Comparison of ENCODE assay signal across 8 cellular contexts in genomic region chr6:163412345-163412744, GRCh38. TPM values are rescaled to one million over a fixed set of nuclear protein-coding genes. Genes with fewer than 3 reads are reported as not detected.
DNase-seq lines count a peak whose midpoint lies in the region; ATAC-seq and TF ChIP-seq lines count a peak whose summit lies in the region.

No MANE protein-coding gene starts in this region.

- H3K9me3 ChIP-seq in OCI-LY3 (ENCODE audit: insufficient read depth, low read length): 0 out of 2 replicates have a peak, but pooled peaks cover 3% of the 10 kb centered on the region
- H3K9me3 ChIP-seq in endocrine pancreas (ENCODE audit: control insufficient read depth, low read length): no peaks in the 10 kb centered on the region
- H3K9me3 ChIP-seq in neuronal stem cell (replicated peaks in 1 of 2; ENCODE audit: control insufficient read depth in 2 of 2, insufficient read depth in 1 of 2, low read depth in 1 of 2, low read length in 2 of 2): peaks cover 0 to 16% of the 10 kb centered on the region in 2 donors

- peaks cover 32% of the 10 kb centered on the region for H3K79me2 ChIP-seq in OCI-LY3 (ENCODE audit: low read length)

- ATAC-seq in HG03139 (IDR thresholded peaks at IDR 0.05; ENCODE audit: unreplicated experiment) (no peak), GM21576 (IDR thresholded peaks at IDR 0.05; ENCODE audit: unreplicated experiment) (no peak)

- H3K27ac ChIP-seq in OCI-LY3 (ENCODE audit: low read length): no peak overlapping the region
- no peak overlapping the region for H3K27ac ChIP-seq in neuronal stem cell (replicated peaks; ENCODE audit: low read length)

- H2BK12ac ChIP-seq in neuronal stem cell (ENCODE audit: low read length): no peak overlapping the region

- peak overlapping the region; percentile 96 to 99 (median 98) for H3K27ac Mint-ChIP-seq in CD14-positive monocyte

- no peak overlapping the region for H2AK5ac ChIP-seq in neuronal stem cell (ENCODE audit: low read depth, low read length)

- no peak overlapping the region for H3K14ac ChIP-seq in neuronal stem cell (ENCODE audit: low read length)

- H2BK120ac ChIP-seq in neuronal stem cell (ENCODE audit: low read depth, low read length): no peak overlapping the region

- peaks cover 19% of the 10 kb centered on the region for H3K4me1 Mint-ChIP-seq in CD14-positive monocyte

- peaks cover 0 to 3% (median 2%) of the 10 kb centered on the region in 3 donors for H3K27me3 Mint-ChIP-seq in CD14-positive monocyte (ENCODE audit: low read depth in 3 of 3)

- no CpG with 5 or more reads among the region's 2 CpGs for WGBS in neuronal stem cell (ENCODE audit: extremely low coverage in 2 of 2, insufficient read length in 2 of 2, insufficient replicate concordance in 1 of 2), 2 donors

- H3K9ac ChIP-seq in OCI-LY3 (ENCODE audit: low read length) (peak overlapping the region; percentile 73), endocrine pancreas (ENCODE audit: control insufficient read depth, insufficient read depth, low read length) (no peak overlapping the region), neuronal stem cell (ENCODE audit: low read depth, low read length, poor library complexity) (no peak overlapping the region)

- H3K36me3 ChIP-seq in OCI-LY3 (replicated peaks; ENCODE audit: low read depth, low read length): no peaks in the 10 kb centered on the region
- no peaks in the 10 kb centered on the region for H3K36me3 ChIP-seq in endocrine pancreas (ENCODE audit: control insufficient read depth, insufficient read depth, low read length)
- peaks cover 0 to 25% of the 10 kb centered on the region in 2 donors for H3K36me3 ChIP-seq in neuronal stem cell (replicated peaks in 1 of 2; ENCODE audit: control insufficient read depth in 2 of 2, insufficient read depth in 2 of 2, low read length in 2 of 2)

- DNase-seq in CD14-positive monocyte (ENCODE audit: low spot score): no peak
- DNase-seq in neuronal stem cell (ENCODE audit: low spot score): no peak
- no peak for DNase-seq in H4 (ENCODE audit: low spot score)
- DNase-seq in occipital lobe (lab: John Stamatoyannopoulos, UW): no peak

- peaks cover 4% of the 10 kb centered on the region for H3K79me1 ChIP-seq in neuronal stem cell (ENCODE audit: low read depth, low read length)

- H4K8ac ChIP-seq in neuronal stem cell (ENCODE audit: low read depth, low read length): no peak overlapping the region

- H2BK5ac ChIP-seq in neuronal stem cell (ENCODE audit: low read length): no peak overlapping the region

- H3K18ac ChIP-seq in neuronal stem cell (ENCODE audit: low read length): no peak overlapping the region

- peaks cover 4 to 11% of the 10 kb centered on the region in 2 donors for H3K36me3 Mint-ChIP-seq in CD14-positive monocyte

- H3K9me3 Mint-ChIP-seq in CD14-positive monocyte: peaks cover 0 to 3% (median 0%) of the 10 kb centered on the region in 7 donors

- H3K4ac ChIP-seq in neuronal stem cell (ENCODE audit: low read length): no peak overlapping the region

- no peak overlapping the region for H3K23ac ChIP-seq in neuronal stem cell (ENCODE audit: low read depth, low read length, poor library complexity)

- peak overlapping the region; percentile 87 for H3K4me3 ChIP-seq in OCI-LY3 (ENCODE audit: low read length)
- peak overlapping the region; percentile 98 for H3K4me3 ChIP-seq in endocrine pancreas (ENCODE audit: control insufficient read depth, insufficient read depth, low read length)
- H3K4me3 ChIP-seq in neuronal stem cell (ENCODE audit: low read length in 2 of 2): peak overlapping the region in 1 of 2 donors; percentile 97

- intact Hi-C loops in CD14-positive monocyte (cut with micrococcal nuclease): loop anchor here in 1 of 2 donors (5.0 kb wide), 1 partner anchor 55 kb away; no protein-coding TSS in a partner anchor

- peak overlapping the region; percentile 89 for H3K4me2 ChIP-seq in OCI-LY3 (ENCODE audit: low read length)
- peak overlapping the region; percentile 60 for H3K4me2 ChIP-seq in neuronal stem cell (ENCODE audit: insufficient read depth, low read length, poor library complexity, severe bottlenecking)

- no peak overlapping the region for H2AFZ ChIP-seq in OCI-LY3 (ENCODE audit: low read depth, low read length)
- H2AFZ ChIP-seq in neuronal stem cell (ENCODE audit: low read length): no peak overlapping the region

- H3K4me1 ChIP-seq in OCI-LY3 (ENCODE audit: low read length) (peaks cover 11% of the 10 kb centered on the region), endocrine pancreas (ENCODE audit: control insufficient read depth, insufficient read depth, low read length) (peaks cover 8% of the 10 kb centered on the region), neuronal stem cell (ENCODE audit: control insufficient read depth in 2 of 2, insufficient read depth in 1 of 2, low read depth in 1 of 2, low read length in 2 of 2) (peaks cover 0 to 3% of the 10 kb centered on the region in 2 donors)

- no peak overlapping the region for H2BK15ac ChIP-seq in neuronal stem cell (ENCODE audit: low read length)

- H3K4me3 Mint-ChIP-seq in CD14-positive monocyte: peak overlapping the region; percentile 79 to 93

- H4K20me1 ChIP-seq in OCI-LY3 (ENCODE audit: insufficient read depth, low read length): peaks cover 12% of the 10 kb centered on the region

- H3K27me3 ChIP-seq in OCI-LY3 (ENCODE audit: low read depth, low read length) (no peaks in the 10 kb centered on the region), endocrine pancreas (ENCODE audit: control insufficient read depth, insufficient read depth, low read length) (no peaks in the 10 kb centered on the region), neuronal stem cell (ENCODE audit: control insufficient read depth in 3 of 3, insufficient read depth in 3 of 3, low read depth in 1 of 3, low read length in 3 of 3) (no peaks in the 10 kb centered on the region)

- no peak overlapping the region for H4K91ac ChIP-seq in neuronal stem cell (ENCODE audit: low read depth, low read length, poor library complexity)

- no peak for TF ChIP-seq CTCF in CD14-positive monocyte (IDR thresholded peaks at IDR 0.05)
- no peak for TF ChIP-seq CTCF in OCI-LY3 (IDR thresholded peaks at IDR 0.05; ENCODE audit: low read depth, low read length)

RNA-seq across cellular contexts. Expression of gene QKI, which starts 2.2 kb away (rescaled TPM):
- polyA plus RNA-seq in CD14-positive monocyte: 10 to 100 TPM; 24.3 to 71.8 TPM
- 174 TPM for polyA plus RNA-seq in neuronal stem cell (2013, experiment 1 of 2)
- polyA plus RNA-seq in neuronal stem cell (2013, experiment 2 of 2): 177 TPM
- total RNA-seq in H4 (2014; rRNA removed; shearing (Covaris generic)): 33.6 and 59.4 TPM in 2 replicates
- total RNA-seq in occipital lobe: 305 TPM
